Comparison of ENCODE assay signal across 28 cellular contexts in genomic region chr13:109977212-109977968, GRCh38.
"Had no signal": no experiment of that assay in that cellular context is flagged by ENCODE, and none has a peak within 500 bp of the region (broad histone marks: within the 10 kb centered on the region; RNA-seq: fewer than 3 reads in every experiment).

No MANE protein-coding gene starts in this region.

- H3K9me3 Mint-ChIP-seq: mesothelial cell of epicardium; natural killer cell treated with Interleukin-12 subunit alpha and Interleukin-12 subunit beta and Interleukin-15 and Interleukin-18, amount 100 ng/mL, for 72 hours; neural crest cell had no signal

- H3K27me3 ChIP-seq: gastrocnemius medialis, hepatocyte, pancreas, right lobe of liver, thyroid gland had no signal

- H3K36me3 Mint-ChIP-seq: mesothelial cell of epicardium; naive B cell; natural killer cell treated with Interleukin-12 subunit alpha and Interleukin-12 subunit beta and Interleukin-15 and Interleukin-18, amount 100 ng/mL, for 72 hours; type B pancreatic cell had no signal

- H3K36me3 ChIP-seq: gastrocnemius medialis, left lung, neutrophil, pancreas, right lobe of liver, stomach, thyroid gland had no signal

- H3K27ac Mint-ChIP-seq: mesothelial cell of epicardium; naive B cell; natural killer cell treated with Interleukin-12 subunit alpha and Interleukin-12 subunit beta and Interleukin-15 and Interleukin-18, amount 100 ng/mL, for 72 hours; type B pancreatic cell had no signal

- H2AFZ ChIP-seq: hepatocyte had no signal

- FAIRE-seq: colon, kidney, pancreas, small intestine had no signal

- H3K4me1 ChIP-seq: gastrocnemius medialis, left lung, pancreas, right lobe of liver, stomach had no signal

- H3K4me2 ChIP-seq: hepatocyte had no signal

- ATAC-seq: esophagus mucosa; gastrocnemius medialis; left lung; mucosa of descending colon; natural killer cell treated with Interleukin-12 subunit alpha and Interleukin-12 subunit beta and Interleukin-15 and Interleukin-18, amount 100 ng/mL, for 72 hours; pancreas; right lobe of liver had no signal

- H3K4me3 ChIP-seq: dorsolateral prefrontal cortex, gastrocnemius medialis, hepatocyte, left lung, mucosa of descending colon, pancreas, right lobe of liver, stomach, thyroid gland had no signal

- H3K79me2 ChIP-seq: hepatocyte had no signal

- DNase-seq: dorsolateral prefrontal cortex; effector CD4-positive, alpha-beta T cell; foreskin fibroblast; gastrocnemius medialis; head of caudate nucleus; kidney; left lung; mesenchymal stem cell; mucosa of descending colon; naive B cell; pancreas; retina; right lobe of liver; small intestine; stimulated activated CD4-positive, alpha-beta T cell treated with anti-CD3 and anti-CD28 coated beads, Interleukin-15, amount 100 ng/mL, for 24 hours; stimulated activated CD4-positive, alpha-beta T cell treated with anti-CD3 and anti-CD28 coated beads, Interleukin-2, amount 100 ng/mL, for 48 hours; stimulated activated naive CD4-positive, alpha-beta T cell treated with Interleukin-2 at 50 U/mL for 16 hours; stomach had no signal

- H3K27ac ChIP-seq: dorsolateral prefrontal cortex, epithelial cell of prostate, gastrocnemius medialis, hepatocyte, left lung, neutrophil, pancreas, right lobe of liver, stomach had no signal

- H3K9me3 ChIP-seq: gastrocnemius medialis, left lung, mucosa of descending colon, neutrophil, pancreas, right lobe of liver, stomach, thyroid gland had no signal

- H3K4me3 Mint-ChIP-seq: mesothelial cell of epicardium; naive B cell; natural killer cell treated with Interleukin-12 subunit alpha and Interleukin-12 subunit beta and Interleukin-15 and Interleukin-18, amount 100 ng/mL, for 72 hours; neural crest cell; type B pancreatic cell had no signal

- H3K27me3 Mint-ChIP-seq: naive B cell had no signal
